In genomic region chr3:65616563-65616962, GRCh38 we compare ENCODE assay signal across 21 cellular contexts.
"Had no signal": no experiment of that assay in that cellular context is flagged by ENCODE, and none has a peak within 500 bp of the region (broad histone marks: within the 10 kb centered on the region; RNA-seq: fewer than 3 reads in every experiment).

No MANE protein-coding gene starts in this region.

- H3K4me1 ChIP-seq: foreskin keratinocyte, gastroesophageal sphincter, left lung, lower lobe of right lung had no signal

- DNase-seq: dermis blood vessel endothelial cell; dorsolateral prefrontal cortex; effector CD4-positive, alpha-beta T cell; effector memory CD4-positive, alpha-beta T cell; heart left ventricle; hippocampal formation; left cardiac atrium; left lung; left ventricle myocardium superior; lower lobe of right lung; mesenchymal stem cell; midbrain had no signal

- H3K27ac ChIP-seq: coronary artery, dorsolateral prefrontal cortex, esophagus muscularis mucosa, foreskin keratinocyte, gastroesophageal sphincter, left lung, lower lobe of right lung had no signal

- ATAC-seq: foreskin keratinocyte, gastroesophageal sphincter, heart left ventricle, left cardiac atrium, left lung, left ventricle myocardium superior had no signal

- H3K4me3 ChIP-seq: coronary artery, dorsolateral prefrontal cortex, esophagus muscularis mucosa, gastroesophageal sphincter, heart left ventricle, left lung, lower lobe of right lung had no signal

- FAIRE-seq: colon, endothelial cell of umbilical vein, frontal cortex, islet of Langerhans, keratinocyte had no signal

- H3K9me3 ChIP-seq: esophagus muscularis mucosa, gastroesophageal sphincter, heart left ventricle, left lung, lower lobe of right lung had no signal

- H3K36me3 ChIP-seq: esophagus muscularis mucosa, gastroesophageal sphincter, heart left ventricle, left lung, lower lobe of right lung had no signal

- H3K27me3 ChIP-seq: dorsolateral prefrontal cortex, esophagus muscularis mucosa, foreskin keratinocyte, gastroesophageal sphincter, heart left ventricle, left lung had no signal
